Comparison of ENCODE assay signal across 9 cellular contexts in the genomic region with DNA sequence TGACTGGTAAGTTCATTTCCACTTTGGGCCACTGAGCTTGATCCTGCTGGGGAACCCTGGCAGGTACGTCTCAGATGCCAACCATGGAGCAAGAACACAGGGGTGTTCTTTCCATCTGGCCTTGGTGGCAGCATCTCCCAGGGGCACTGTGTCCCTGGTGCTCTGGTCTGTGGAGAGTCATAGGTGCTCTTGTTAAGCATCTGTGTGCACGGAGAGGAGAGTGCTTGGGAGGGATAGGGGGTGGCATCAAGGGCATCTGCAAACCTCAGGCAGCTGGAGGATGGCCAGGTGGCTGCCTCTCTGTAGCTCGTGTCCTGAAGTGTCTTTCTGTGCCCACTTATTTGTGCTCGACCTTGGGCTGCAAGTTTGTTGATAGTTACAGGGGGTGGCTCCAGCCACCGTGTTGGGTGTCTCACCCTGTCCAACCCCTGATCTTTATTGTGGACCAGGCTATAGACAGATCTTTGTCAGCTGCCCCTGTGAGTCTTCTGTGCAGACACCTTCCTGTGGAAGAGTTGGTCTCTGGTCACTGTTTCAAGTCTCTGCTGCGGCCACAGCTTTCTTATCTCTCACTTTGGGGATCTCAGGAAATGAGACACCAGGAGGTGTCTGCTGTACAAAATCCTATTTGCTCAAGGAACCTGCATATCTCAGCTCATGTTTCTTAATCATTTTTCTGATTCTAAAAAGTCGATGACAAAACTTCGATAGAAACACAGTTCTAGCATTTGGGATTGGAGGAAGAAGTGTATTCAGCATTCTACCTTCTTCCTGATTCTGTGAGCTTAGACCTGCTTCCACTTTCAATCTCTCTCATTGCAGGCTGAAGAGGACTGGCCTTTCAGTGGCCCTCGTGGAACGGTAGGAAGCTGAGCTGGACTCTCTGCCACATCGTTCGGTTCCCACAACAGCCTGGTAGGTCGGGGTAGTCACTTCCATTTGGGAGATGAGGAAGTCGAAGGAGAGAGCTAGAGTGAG. TPM values are rescaled to one million over a fixed set of nuclear protein-coding genes. Genes with fewer than 3 reads are reported as not detected.
DNase-seq lines count a peak whose midpoint lies in the region; ATAC-seq and TF ChIP-seq lines count a peak whose summit lies in the region.
"Had no signal": no experiment of that assay in that cellular context is flagged by ENCODE, and none has a peak within 500 bp of the region (broad histone marks: within the 10 kb centered on the region; RNA-seq: fewer than 3 reads in every experiment).

No MANE protein-coding gene starts in this region.

- CTCF ChIA-PET in activated CD4-positive, alpha-beta memory T cell treated with anti-CD3 and anti-CD28 coated beads for 36 hours (lab: Charles Lee): interaction anchor here (0.8 to 2.7 kb wide), 5 partner anchors 12 to 45 kb away, joined by 3 to 7 read pairs (median 4); a partner anchor contains a TSS

- H3K9me3 Mint-ChIP-seq in activated CD4-positive, alpha-beta memory T cell treated with anti-CD3 and anti-CD28 coated beads for 36 hours: no peaks in the 10 kb centered on the region
- H3K9me3 Mint-ChIP-seq in osteocyte (ENCODE audit: unreplicated experiment): no peaks in the 10 kb centered on the region

- intact Hi-C loops in activated CD4-positive, alpha-beta memory T cell treated with anti-CD3 and anti-CD28 coated beads for 36 hours (cut with micrococcal nuclease): no loop called here

- H3K27me3 Mint-ChIP-seq in activated CD4-positive, alpha-beta memory T cell treated with anti-CD3 and anti-CD28 coated beads for 36 hours: peaks cover 6% of the 10 kb centered on the region
- peaks cover 4% of the 10 kb centered on the region for H3K27me3 Mint-ChIP-seq in osteocyte (ENCODE audit: unreplicated experiment)

- H3K4me1 Mint-ChIP-seq in activated CD4-positive, alpha-beta memory T cell treated with anti-CD3 and anti-CD28 coated beads for 36 hours (ENCODE audit: low read depth): peaks cover 11% of the 10 kb centered on the region
- peaks cover 17% of the 10 kb centered on the region for H3K4me1 Mint-ChIP-seq in osteocyte (ENCODE audit: unreplicated experiment)

- POLR2A ChIA-PET in activated CD4-positive, alpha-beta memory T cell treated with anti-CD3 and anti-CD28 coated beads for 36 hours (lab: Charles Lee): interaction anchor here (0.9 kb wide), 1 partner anchor 12 kb away, joined by 3 read pairs; no protein-coding TSS in a partner anchor

- TF ChIP-seq CTCF in osteocyte (IDR thresholded peaks at IDR 0.05): no peak

- no peaks in the 10 kb centered on the region for H3K36me3 Mint-ChIP-seq in activated CD4-positive, alpha-beta memory T cell treated with anti-CD3 and anti-CD28 coated beads for 36 hours
- H3K36me3 Mint-ChIP-seq in osteocyte (ENCODE audit: unreplicated experiment): no peaks in the 10 kb centered on the region

- peak overlapping the region; percentile 38 for H3K27ac Mint-ChIP-seq in activated CD4-positive, alpha-beta memory T cell treated with anti-CD3 and anti-CD28 coated beads for 36 hours
- H3K27ac Mint-ChIP-seq in osteocyte (ENCODE audit: unreplicated experiment): no peak overlapping the region

- peak overlapping the region; percentile 37 for H3K4me3 Mint-ChIP-seq in activated CD4-positive, alpha-beta memory T cell treated with anti-CD3 and anti-CD28 coated beads for 36 hours
- no peak overlapping the region for H3K4me3 Mint-ChIP-seq in osteocyte (ENCODE audit: unreplicated experiment)

- DNase-seq in NOMO-1 treated with DMSO at 0.1 percent for 48 hours (lab: John Stamatoyannopoulos, UW; ENCODE audit: unreplicated experiment) (peak; percentile 2), NOMO-1 treated with dmso at 0.1 percent for 144 hours (lab: John Stamatoyannopoulos, UW; ENCODE audit: unreplicated experiment) (no peak), osteocyte (ENCODE audit: extremely low spot score, unreplicated experiment) (peak; percentile 59), NCI-H2029 treated with DMSO at 0.1 percent for 48 hours (lab: John Stamatoyannopoulos, UW) (no peak), germinal center (ENCODE audit: low spot score) (no peak)
- no peak for DNase-seq in activated CD4-positive, alpha-beta memory T cell treated with anti-CD3 and anti-CD28 coated beads for 36 hours
- DNase-seq: GOT3 had no signal

- ATAC-seq in HG02642 (IDR thresholded peaks at IDR 0.05; ENCODE audit: poor library complexity, unreplicated experiment): peak; percentile 27
- ATAC-seq in GM18873 (IDR thresholded peaks at IDR 0.05; ENCODE audit: low FRiP score, unreplicated experiment): no peak

RNA-seq across cellular contexts. Expression of gene GIMAP8, which starts 17.2 kb away (rescaled TPM):
- total RNA-seq in activated CD4-positive, alpha-beta memory T cell treated with anti-CD3 and anti-CD28 coated beads for 36 hours: 10 to 100 TPM; 11.8 TPM
- not detected in 2 replicates for total RNA-seq in osteocyte

RNA-seq across cellular contexts. Expression of gene ZNF775, which starts 54.1 kb away (rescaled TPM):
- total RNA-seq in activated CD4-positive, alpha-beta memory T cell treated with anti-CD3 and anti-CD28 coated beads for 36 hours: 1 to 10 TPM; 6.0 to 6.8 TPM
- total RNA-seq in osteocyte: 5.9 and 8.0 TPM in 2 replicates

Comparison
In these comparisons a context has a peak if more than half of its experiments do, and no peak if none do; other contexts are left out.
1. DNase-seq: peak in NOMO-1 treated with DMSO at 0.1 percent for 48 hours (single experiment) and osteocyte (single experiment); none in NOMO-1 treated with dmso at 0.1 percent for 144 hours (single experiment), activated CD4-positive, alpha-beta memory T cell treated with anti-CD3 and anti-CD28 coated beads for 36 hours (single experiment), NCI-H2029 treated with DMSO at 0.1 percent for 48 hours (single experiment) and germinal center (single experiment).
2. RNA of gene GIMAP8, which starts 17.2 kb away (total RNA-seq): 11.8 TPM in activated CD4-positive, alpha-beta memory T cell treated with anti-CD3 and anti-CD28 coated beads for 36 hours; not detected in osteocyte; every median in the first group is over 10 times any median in the second.